ENCODE assay signal across 8 cellular contexts in the genomic region with DNA sequence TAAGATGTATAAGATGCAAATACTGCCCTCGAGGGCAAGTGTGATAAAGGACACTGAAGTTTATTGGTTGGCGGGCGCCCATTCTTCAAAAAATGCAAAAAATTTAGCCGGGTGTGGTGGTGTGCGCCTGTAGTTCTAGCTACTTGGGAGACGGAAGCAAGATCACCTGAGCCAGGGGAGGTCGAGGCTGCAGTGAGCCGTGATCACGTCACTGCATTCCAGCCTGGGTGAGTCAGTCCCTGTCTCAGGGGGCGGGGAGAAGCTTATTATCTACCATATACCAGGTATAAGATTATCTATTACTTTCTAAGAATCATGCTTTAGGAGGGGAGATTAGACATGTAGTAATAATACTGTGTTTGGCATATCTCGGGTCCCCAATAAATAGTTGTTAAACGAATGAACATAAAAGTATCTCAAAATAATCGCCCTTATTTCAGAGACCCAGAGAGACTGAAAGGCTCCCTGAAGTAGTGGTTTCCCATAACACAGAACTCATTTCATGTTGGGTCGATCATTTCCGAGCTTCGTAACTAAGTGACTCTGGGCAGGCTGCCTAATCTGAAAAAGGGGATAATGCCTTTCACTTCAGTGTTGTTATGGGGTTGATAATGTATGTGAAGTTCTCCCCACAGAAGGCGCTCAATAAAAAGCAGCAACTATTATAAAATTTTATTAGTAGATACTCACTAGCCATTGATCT. TPM values are rescaled to one million over a fixed set of nuclear protein-coding genes. Genes with fewer than 3 reads are reported as not detected.
DNase-seq lines count a peak whose midpoint lies in the region; ATAC-seq and TF ChIP-seq lines count a peak whose summit lies in the region.

No MANE protein-coding gene starts in this region.

- no peak for DNase-seq in HFF-Myc (ENCODE audit: extremely low read depth, low read depth)
- DNase-seq in SW480 (ENCODE audit: low spot score): peak; percentile 49
- DNase-seq in neural crest cell (ENCODE audit: low read depth, low spot score): no peak
- no peak for DNase-seq in AG08395 (ENCODE audit: low spot score)

- no peaks in the 10 kb centered on the region for H3K27me3 ChIP-seq in endocrine pancreas (ENCODE audit: control insufficient read depth, insufficient read depth, low read length)

- H3K4me1 Mint-ChIP-seq in neural crest cell: peaks cover 39% of the 10 kb centered on the region

- peaks cover 14% of the 10 kb centered on the region for H3K4me1 ChIP-seq in endocrine pancreas (ENCODE audit: control insufficient read depth, insufficient read depth, low read length)

- H3K9me3 Mint-ChIP-seq in neural crest cell: no peaks in the 10 kb centered on the region

- H3K36me3 ChIP-seq in endocrine pancreas (ENCODE audit: control insufficient read depth, insufficient read depth, low read length): no peaks in the 10 kb centered on the region

- H3K4me3 ChIP-seq in HFF-Myc (replicated peaks; ENCODE audit: low read depth, low read length) (peak overlapping the region; percentile 79), endocrine pancreas (ENCODE audit: control insufficient read depth, insufficient read depth, low read length) (peak overlapping the region; percentile 92)

- ATAC-seq in HG03135 (IDR thresholded peaks at IDR 0.05; ENCODE audit: unreplicated experiment) (no peak), HG03432 (IDR thresholded peaks at IDR 0.05; ENCODE audit: unreplicated experiment) (no peak), HG02970 (IDR thresholded peaks at IDR 0.05; ENCODE audit: low FRiP score, unreplicated experiment) (no peak)

- peaks cover 3% of the 10 kb centered on the region for H3K36me3 Mint-ChIP-seq in neural crest cell (ENCODE audit: low read depth)

- no peaks in the 10 kb centered on the region for H3K27me3 Mint-ChIP-seq in neural crest cell (ENCODE audit: low read depth)

- H3K9ac ChIP-seq in endocrine pancreas (ENCODE audit: control insufficient read depth, insufficient read depth, low read length): peak overlapping the region; percentile 94

- peak overlapping the region; percentile 95 for H3K4me3 Mint-ChIP-seq in neural crest cell

- no peaks in the 10 kb centered on the region for H3K9me3 ChIP-seq in endocrine pancreas (ENCODE audit: control insufficient read depth, low read length)

- H3K27ac Mint-ChIP-seq in neural crest cell (ENCODE audit: unreplicated experiment): peak overlapping the region; percentile 99

- TF ChIP-seq CTCF in HFF-Myc (IDR thresholded peaks at IDR 0.05; ENCODE audit: low read depth, low read length, missing control alignments) (no peak), neural crest cell (conservative IDR thresholded peaks at IDR 0.05) (no peak)

RNA-seq across cellular contexts. Expression of gene SELENOI, which starts 1.2 kb away (rescaled TPM):
- 41.2 and 42.4 TPM in 2 replicates for total RNA-seq in neural crest cell

RNA-seq across cellular contexts. Expression of gene ADGRF3, which starts 1.9 kb away (rescaled TPM):
- 0.44 and 0.77 TPM in 2 replicates for total RNA-seq in neural crest cell

RNA-seq across cellular contexts. Expression of gene DRC1, which starts 57.0 kb away (rescaled TPM):
- 0.30 and 0.45 TPM in 2 replicates for total RNA-seq in neural crest cell
